31 cellular contexts compared by ENCODE assay signal in genomic region chr17:56167491-56167890, GRCh38. TPM values are rescaled to one million over a fixed set of nuclear protein-coding genes. Genes with fewer than 3 reads are reported as not detected.
"Had no signal": no experiment of that assay in that cellular context is flagged by ENCODE, and none has a peak within 500 bp of the region (broad histone marks: within the 10 kb centered on the region; RNA-seq: fewer than 3 reads in every experiment).

No MANE protein-coding gene starts in this region.

- H3K4me3 ChIP-seq: esophagus squamous epithelium, gastroesophageal sphincter, heart left ventricle, hepatocyte, left lung, lower lobe of right lung, mucosa of descending colon had no signal

- H3K79me2 ChIP-seq: hepatocyte had no signal

- H3K36me3 ChIP-seq: esophagus squamous epithelium, gastroesophageal sphincter, heart left ventricle, left lung, lower lobe of right lung had no signal

- H2AFZ ChIP-seq: hepatocyte had no signal

- FAIRE-seq: colon, endometrium, frontal cortex, islet of Langerhans, keratinocyte had no signal

- H3K27me3 Mint-ChIP-seq: dendritic cell treated with granulocyte-macrophage colony-stimulating factor and Interleukin-4, amounts not matched to agents 40 ng/mL and 50 ng/mL, for 4 days; naive B cell had no signal

- ATAC-seq: effector memory CD8-positive, alpha-beta T cell; esophagus mucosa; gastroesophageal sphincter; heart left ventricle; left cardiac atrium; left lung; left ventricle myocardium superior; lower lobe of right lung; mucosa of descending colon had no signal

- DNase-seq: cortex of kidney; effector CD8-positive, alpha-beta T cell; effector memory CD8-positive, alpha-beta T cell; endodermal cell; erythroblast; esophagus squamous epithelium; foreskin fibroblast; heart left ventricle; hypothalamus; left cardiac atrium; left lung; left ventricle myocardium superior; lower lobe of right lung; mesenchymal stem cell; mucosa of descending colon; naive B cell had no signal

- H3K9me3 ChIP-seq: esophagus squamous epithelium, gastroesophageal sphincter, heart left ventricle, left lung, lower lobe of right lung, mucosa of descending colon had no signal

- H3K4me1 ChIP-seq: heart left ventricle, left lung, lower lobe of right lung had no signal

- H3K27ac ChIP-seq: epithelial cell of prostate, esophagus squamous epithelium, gastroesophageal sphincter, heart left ventricle, hepatocyte, left lung, lower lobe of right lung had no signal

- H3K4me3 Mint-ChIP-seq: dendritic cell treated with granulocyte-macrophage colony-stimulating factor and Interleukin-4, amounts not matched to agents 40 ng/mL and 50 ng/mL, for 4 days; effector memory CD8-positive, alpha-beta T cell; endodermal cell; mesothelial cell of epicardium; naive B cell had no signal

- H3K36me3 Mint-ChIP-seq: mesothelial cell of epicardium, naive B cell had no signal

- H3K27me3 ChIP-seq: gastroesophageal sphincter, heart left ventricle, hepatocyte, left lung had no signal

- H3K4me2 ChIP-seq: hepatocyte had no signal

- H3K9me3 Mint-ChIP-seq: dendritic cell treated with granulocyte-macrophage colony-stimulating factor and Interleukin-4, amounts not matched to agents 40 ng/mL and 50 ng/mL, for 4 days; endodermal cell; mesothelial cell of epicardium had no signal

- H3K27ac Mint-ChIP-seq: dendritic cell treated with granulocyte-macrophage colony-stimulating factor and Interleukin-4, amounts not matched to agents 40 ng/mL and 50 ng/mL, for 4 days; effector memory CD8-positive, alpha-beta T cell; endodermal cell; mesothelial cell of epicardium; naive B cell had no signal

- H3K4me1 Mint-ChIP-seq: endodermal cell, naive B cell had no signal

RNA-seq across cellular contexts. Expression of gene ANKFN1, which starts 14.2 kb away (rescaled TPM):
- total RNA-seq: dermis microvascular lymphatic vessel endothelial cell, endodermal cell, esophagus mucosa, heart left ventricle, kidney epithelial cell, left ventricle myocardium superior, lung microvascular endothelial cell, myocyte had no signal
- polyA plus RNA-seq: heart left ventricle had no signal
